ENCODE assay signal across 21 cellular contexts in genomic region chr4:176409627-176410026, GRCh38.
"Had no signal": no experiment of that assay in that cellular context is flagged by ENCODE, and none has a peak within 500 bp of the region (broad histone marks: within the 10 kb centered on the region; RNA-seq: fewer than 3 reads in every experiment).

No MANE protein-coding gene starts in this region.

- H3K27me3 ChIP-seq: esophagus squamous epithelium, foreskin keratinocyte, heart right ventricle, upper lobe of right lung had no signal

- H3K9me3 Mint-ChIP-seq: activated naive CD4-positive, alpha-beta T cell treated with anti-CD3 and anti-CD28 coated beads, Interleukin-2, amount 10 ng/mL, durations not matched to agents 7 days and 5 days; T-cell had no signal

- DNase-seq: activated CD4-positive, alpha-beta T cell treated with anti-CD3 and anti-CD28 coated beads for 1 hour; activated CD4-positive, alpha-beta T cell treated with anti-CD3 and anti-CD28 coated beads, Interleukin-2, amount 50 U/mL, for 4 hours; activated naive CD4-positive, alpha-beta T cell treated with anti-CD3 and anti-CD28 coated beads, Interleukin-2, amount 10 ng/mL, durations not matched to agents 7 days and 5 days; activated T-cell treated with anti-CD3 and anti-CD28 coated beads for 4 hours; effector CD8-positive, alpha-beta T cell; esophagus squamous epithelium; heart right ventricle; right cardiac atrium; T-cell; T-helper 9 cell; upper lobe of right lung had no signal

- H3K36me3 ChIP-seq: esophagus squamous epithelium, heart right ventricle, prostate gland, thoracic aorta, upper lobe of right lung had no signal

- H3K27me3 Mint-ChIP-seq: activated naive CD4-positive, alpha-beta T cell treated with anti-CD3 and anti-CD28 coated beads, Interleukin-2, amount 10 ng/mL, durations not matched to agents 7 days and 5 days; central memory CD8-positive, alpha-beta T cell; T-cell had no signal

- H3K27ac ChIP-seq: esophagus squamous epithelium, foreskin keratinocyte, heart right ventricle, prostate gland, thoracic aorta, upper lobe of right lung, VCaP had no signal

- ATAC-seq: foreskin keratinocyte, heart right ventricle, right cardiac atrium, T-cell, upper lobe of right lung had no signal

- H3K9me3 ChIP-seq: esophagus squamous epithelium, prostate gland, thoracic aorta, upper lobe of right lung had no signal

- H3K4me1 ChIP-seq: esophagus squamous epithelium, heart right ventricle, prostate gland, upper lobe of right lung had no signal

- H3K4me3 ChIP-seq: esophagus squamous epithelium, heart right ventricle, lung, prostate gland, smooth muscle cell, thoracic aorta, upper lobe of right lung had no signal

- H3K4me1 Mint-ChIP-seq: activated naive CD4-positive, alpha-beta T cell treated with anti-CD3 and anti-CD28 coated beads, Interleukin-2, amount 10 ng/mL, durations not matched to agents 7 days and 5 days; central memory CD8-positive, alpha-beta T cell; mesothelial cell of epicardium; T-cell had no signal

- H3K4me2 ChIP-seq: smooth muscle cell had no signal

- H3K4me3 Mint-ChIP-seq: activated naive CD4-positive, alpha-beta T cell treated with anti-CD3 and anti-CD28 coated beads, Interleukin-2, amount 10 ng/mL, durations not matched to agents 7 days and 5 days; central memory CD8-positive, alpha-beta T cell; mesothelial cell of epicardium; T-cell had no signal

- FAIRE-seq: endothelial cell of umbilical vein, islet of Langerhans had no signal

- H3K36me3 Mint-ChIP-seq: activated naive CD4-positive, alpha-beta T cell treated with anti-CD3 and anti-CD28 coated beads, Interleukin-2, amount 10 ng/mL, durations not matched to agents 7 days and 5 days; T-cell had no signal

- H3K27ac Mint-ChIP-seq: activated naive CD4-positive, alpha-beta T cell treated with anti-CD3 and anti-CD28 coated beads, Interleukin-2, amount 10 ng/mL, durations not matched to agents 7 days and 5 days; mesothelial cell of epicardium; T-cell had no signal
